ENCODE assay signal across 8 cellular contexts in genomic region chr3:47140973-47141461, GRCh38. TPM values are rescaled to one million over a fixed set of nuclear protein-coding genes. Genes with fewer than 3 reads are reported as not detected.
DNase-seq lines count a peak whose midpoint lies in the region; ATAC-seq and TF ChIP-seq lines count a peak whose summit lies in the region.
"Not testable (repeated sequence)": the region's sequence is repeated elsewhere in the genome, so short reads cannot be mapped to it uniquely, and the experiment has no call there.

No MANE protein-coding gene starts in this region.

- H3K27ac Mint-ChIP-seq in CD8-positive, alpha-beta memory T cell = peak overlapping the region in 7 of 8 donors; percentile 1 to 91 (median 49)
- H3K27ac Mint-ChIP-seq in natural killer cell = peak overlapping the region; percentile 34 to 71

- H3K27ac ChIP-seq in CD8-positive, alpha-beta memory T cell (ENCODE audit: low read depth, low read length); colonic mucosa: not testable (repeated sequence)
- peak overlapping the region; percentile 19; the same call in 1 of the 2 replicates for H3K27ac ChIP-seq in VCaP

- ATAC-seq in GM18868 (IDR thresholded peaks at IDR 0.05; ENCODE audit: unreplicated experiment) (peak; percentile 64), GM21526 (IDR thresholded peaks at IDR 0.05; ENCODE audit: low FRiP score, unreplicated experiment) (peak; percentile 70), HG02973 (IDR thresholded peaks at IDR 0.05; ENCODE audit: unreplicated experiment) (peak; percentile 86), natural killer cell (peak; percentile 38 to 74 (median 50))

- POLR2A ChIA-PET in CD8-positive, alpha-beta memory T cell (lab: Charles Lee) = interaction anchor here (1.5 kb wide), 1 partner anchor 23 kb away, joined by 10 read pairs; the partner anchor contains the start of gene SETD2

- H3K36me3 ChIP-seq in CD8-positive, alpha-beta memory T cell (ENCODE audit: insufficient read depth, low read length); colonic mucosa: not testable (repeated sequence)

- intact Hi-C loops in colonic mucosa (cut with DNase I) = loop anchor here (10.0 kb wide), 1 partner anchor 106 kb away; no protein-coding TSS in a partner anchor
- intact Hi-C loops in natural killer cell (cut with micrococcal nuclease) = not testable (repeated sequence)

- H3K27me3 ChIP-seq in CD8-positive, alpha-beta memory T cell (ENCODE audit: insufficient read depth, low read length, poor library complexity, severe bottlenecking); colonic mucosa: not testable (repeated sequence)

- H3K4me3 Mint-ChIP-seq in CD8-positive, alpha-beta memory T cell = peak overlapping the region in 6 of 7 donors; percentile 12 to 62 (median 34)
- peak overlapping the region; percentile 10 for H3K4me3 Mint-ChIP-seq in natural killer cell

- H3K4me1 ChIP-seq in CD8-positive, alpha-beta memory T cell (ENCODE audit: insufficient read depth, low read length) = peaks cover 34% of the 10 kb centered on the region
- H3K4me1 ChIP-seq in colonic mucosa = not testable (repeated sequence)

- TF ChIP-seq CTCF in VCaP (conservative IDR thresholded peaks at IDR 0.05); colonic mucosa (IDR thresholded peaks at IDR 0.05); natural killer cell (IDR thresholded peaks at IDR 0.05): not testable (repeated sequence)

- not testable (repeated sequence) for H3K27me3 Mint-ChIP-seq in CD8-positive, alpha-beta memory T cell; natural killer cell (ENCODE audit: low read depth in 2 of 2)

- CTCF ChIA-PET in CD8-positive, alpha-beta memory T cell (lab: Charles Lee) = interaction anchor here (1.3 kb wide), 1 partner anchor 23 kb away, joined by 3 read pairs; the partner anchor contains the start of gene SETD2

- H3K9me3 Mint-ChIP-seq in CD8-positive, alpha-beta memory T cell; natural killer cell: not testable (repeated sequence)

- H3K9ac ChIP-seq in colonic mucosa (ENCODE audit: low read depth in 2 of 2, low read length in 2 of 2) = not testable (repeated sequence)

- not testable (repeated sequence) for H3K9me3 ChIP-seq in CD8-positive, alpha-beta memory T cell (ENCODE audit: low read length); colonic mucosa

- H3K36me3 Mint-ChIP-seq in CD8-positive, alpha-beta memory T cell; natural killer cell: not testable (repeated sequence)

- H3K4me1 Mint-ChIP-seq in CD8-positive, alpha-beta memory T cell = peaks cover 56 to 75% (median 73%) of the 10 kb centered on the region in 3 donors
- H3K4me1 Mint-ChIP-seq in natural killer cell = peaks cover 31 to 36% of the 10 kb centered on the region in 2 donors

- peak in 2 of 5 donors; percentile 19 to 34 for DNase-seq in CD8-positive, alpha-beta memory T cell
- DNase-seq in HT-29 (ENCODE audit: low spot score) (peak; percentile 17), colonic mucosa (peak; percentile 45)
- not testable (repeated sequence) for DNase-seq in natural killer cell

- H3K4me3 ChIP-seq in CD8-positive, alpha-beta memory T cell (ENCODE audit: low read length); colonic mucosa: not testable (repeated sequence)

RNA-seq across cellular contexts. Expression of gene SETD2, which starts 22.9 kb away (rescaled TPM):
- total RNA-seq in CD8-positive, alpha-beta memory T cell = 10 to 100 TPM; 32.4 to 32.8 TPM
- 30.2 TPM for polyA plus RNA-seq in CD8-positive, alpha-beta memory T cell
- 8.7 and 13.4 TPM in 2 replicates for total RNA-seq in HT-29 (2014; rRNA removed; shearing (Covaris generic))
- 10 to 100 TPM; 39.5 to 48.6 TPM for total RNA-seq in colonic mucosa
- 100 to 1,000 TPM in 1 of 3 donors, 10 to 100 TPM in 2; 86.5 to 104 (median 95.9) TPM for total RNA-seq in natural killer cell
